25 cellular contexts compared by ENCODE assay signal in genomic region chr10:128380946-128381345, GRCh38.
"Had no signal": no experiment of that assay in that cellular context is flagged by ENCODE, and none has a peak within 500 bp of the region (broad histone marks: within the 10 kb centered on the region; RNA-seq: fewer than 3 reads in every experiment).

No MANE protein-coding gene starts in this region.

- H3K36me3 ChIP-seq: neural progenitor cell, neutrophil, pancreas, right lobe of liver, sigmoid colon, stomach, thoracic aorta, thyroid gland, tibial nerve, upper lobe of left lung, vagina had no signal

- H3K4me3 ChIP-seq: neural progenitor cell, pancreas, psoas muscle, right lobe of liver, sigmoid colon, stomach, thoracic aorta, thyroid gland, tibial nerve, upper lobe of left lung, vagina had no signal

- DNase-seq: naive thymus-derived CD4-positive, alpha-beta T cell; nucleus accumbens; pancreas; psoas muscle; right cardiac atrium; right lobe of liver; sigmoid colon; small intestine; stimulated activated CD4-positive, alpha-beta T cell treated with anti-CD3 and anti-CD28 coated beads, Interleukin-15, amount 100 ng/mL, for 24 hours; stimulated activated CD4-positive, alpha-beta T cell treated with anti-CD3 and anti-CD28 coated beads, Interleukin-2, amount 100 ng/mL, for 24 hours; stimulated activated CD4-positive, alpha-beta T cell treated with anti-CD3 and anti-CD28 coated beads, Interleukin-2, amount 100 ng/mL, for 48 hours; stimulated activated CD4-positive, alpha-beta T cell treated with anti-CD3 and anti-CD28 coated beads, Interleukin-4, amount 100 ng/mL, for 24 hours; stimulated activated naive B cell treated with anti-CD40 and anti-IgM and Interleukin-4, amounts not matched to agents 10 μg/mL and 1 μg/mL and 100 μg/mL, for 72 hours; stimulated activated naive CD4-positive, alpha-beta T cell treated with Interleukin-2 at 50 U/mL for 16 hours; stomach; thyroid gland; trophoblast cell; upper lobe of left lung had no signal

- H3K27ac ChIP-seq: neural progenitor cell, neutrophil, pancreas, psoas muscle, right lobe of liver, sigmoid colon, stomach, thoracic aorta, thyroid gland, tibial nerve, upper lobe of left lung, vagina had no signal

- H3K27me3 ChIP-seq: neural progenitor cell, neutrophil, right lobe of liver, sigmoid colon, thyroid gland, tibial nerve, upper lobe of left lung, vagina had no signal

- H3K4me1 Mint-ChIP-seq: naive thymus-derived CD4-positive, alpha-beta T cell; nephron; neural progenitor cell; stimulated activated effector memory CD8-positive, alpha-beta T cell treated with anti-CD3 and anti-CD28 coated beads, Interleukin-12 subunit alpha, Interleukin-12 subunit beta, amount 100 ng/mL, for 72 hours; stimulated activated naive B cell treated with anti-CD40 and anti-IgM and Interleukin-4, amounts not matched to agents 10 μg/mL and 1 μg/mL and 100 μg/mL, for 72 hours had no signal

- H2AFZ ChIP-seq: neural progenitor cell had no signal

- H3K27ac Mint-ChIP-seq: naive thymus-derived CD4-positive, alpha-beta T cell; nephron; neural progenitor cell; stimulated activated effector memory CD8-positive, alpha-beta T cell treated with anti-CD3 and anti-CD28 coated beads, Interleukin-12 subunit alpha, Interleukin-12 subunit beta, amount 100 ng/mL, for 72 hours; stimulated activated naive B cell treated with anti-CD40 and anti-IgM and Interleukin-4, amounts not matched to agents 10 μg/mL and 1 μg/mL and 100 μg/mL, for 72 hours had no signal

- H3K4me1 ChIP-seq: neural progenitor cell, pancreas, sigmoid colon, stomach, thyroid gland, tibial nerve, upper lobe of left lung, vagina had no signal

- ATAC-seq: naive thymus-derived CD4-positive, alpha-beta T cell; pancreas; psoas muscle; right cardiac atrium; right lobe of liver; stimulated activated effector memory CD8-positive, alpha-beta T cell treated with anti-CD3 and anti-CD28 coated beads, Interleukin-12 subunit alpha, Interleukin-12 subunit beta, amount 100 ng/mL, for 72 hours; stimulated activated naive B cell treated with anti-CD40 and anti-IgM and Interleukin-4, amounts not matched to agents 10 μg/mL and 1 μg/mL and 100 μg/mL, for 72 hours had no signal

- H3K9me3 Mint-ChIP-seq: nephron; stimulated activated effector memory CD8-positive, alpha-beta T cell treated with anti-CD3 and anti-CD28 coated beads, Interleukin-12 subunit alpha, Interleukin-12 subunit beta, amount 100 ng/mL, for 72 hours had no signal

- H3K4me2 ChIP-seq: neural progenitor cell had no signal

- H3K9ac ChIP-seq: neural progenitor cell had no signal

- H3K36me3 Mint-ChIP-seq: naive thymus-derived CD4-positive, alpha-beta T cell; neural progenitor cell; stimulated activated effector memory CD8-positive, alpha-beta T cell treated with anti-CD3 and anti-CD28 coated beads, Interleukin-12 subunit alpha, Interleukin-12 subunit beta, amount 100 ng/mL, for 72 hours; stimulated activated naive B cell treated with anti-CD40 and anti-IgM and Interleukin-4, amounts not matched to agents 10 μg/mL and 1 μg/mL and 100 μg/mL, for 72 hours had no signal

- H3K4me3 Mint-ChIP-seq: naive thymus-derived CD4-positive, alpha-beta T cell; nephron; neural progenitor cell; stimulated activated effector memory CD8-positive, alpha-beta T cell treated with anti-CD3 and anti-CD28 coated beads, Interleukin-12 subunit alpha, Interleukin-12 subunit beta, amount 100 ng/mL, for 72 hours; stimulated activated naive B cell treated with anti-CD40 and anti-IgM and Interleukin-4, amounts not matched to agents 10 μg/mL and 1 μg/mL and 100 μg/mL, for 72 hours had no signal

- H3K9me3 ChIP-seq: neutrophil, pancreas, psoas muscle, right lobe of liver, sigmoid colon, stomach, thoracic aorta, thyroid gland, tibial nerve, upper lobe of left lung, vagina had no signal
